16 cellular contexts compared by ENCODE assay signal in the genomic region with DNA sequence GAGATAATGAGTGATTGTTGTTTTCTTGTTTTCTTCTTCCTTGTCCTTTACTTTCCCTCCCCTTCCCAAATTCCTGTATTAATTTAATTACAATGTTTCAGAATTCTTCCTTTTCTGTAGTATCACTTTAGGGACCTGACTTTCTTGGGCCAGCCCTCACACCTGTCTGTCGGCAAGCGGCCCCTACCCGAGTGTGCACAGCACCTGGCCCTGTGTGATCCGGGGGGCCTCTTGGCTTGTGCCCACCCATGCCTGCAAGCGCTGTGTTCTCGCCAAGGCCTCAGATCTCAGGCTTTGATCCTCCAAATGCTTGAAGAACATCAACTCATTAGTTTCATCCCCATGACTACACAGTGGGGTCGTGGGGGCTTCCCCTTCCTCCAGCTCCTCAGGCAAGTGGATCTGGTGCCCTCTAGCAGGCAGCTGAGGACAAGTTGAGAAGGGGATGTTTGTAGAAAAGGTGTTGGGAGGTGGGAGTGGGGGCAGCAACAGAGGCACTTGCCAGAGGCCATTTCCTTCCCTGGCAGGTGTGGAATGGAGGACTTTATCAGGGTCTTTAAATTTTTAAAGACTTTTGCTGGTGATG. TPM values are rescaled to one million over a fixed set of nuclear protein-coding genes. Genes with fewer than 3 reads are reported as not detected.
"Had no signal": no experiment of that assay in that cellular context is flagged by ENCODE, and none has a peak within 500 bp of the region (broad histone marks: within the 10 kb centered on the region; RNA-seq: fewer than 3 reads in every experiment).

No MANE protein-coding gene starts in this region.

- DNase-seq: activated CD4-positive, alpha-beta T cell treated with anti-CD3 and anti-CD28 coated beads, Interleukin-2, amount 10 ng/mL, durations not matched to agents 24 days and 14 days; activated effector memory CD4-positive, alpha-beta T cell treated with Interleukin-2 at 50 U/mL for 16 hours; activated T-cell treated with anti-CD3 and anti-CD28 coated beads for 4 hours; anterior cingulate cortex; dermis blood vessel endothelial cell; glutamatergic neuron; mammary epithelial cell; psoas muscle; spleen; testis had no signal

- H3K4me1 Mint-ChIP-seq: activated CD4-positive, alpha-beta T cell treated with anti-CD3 and anti-CD28 coated beads, Interleukin-2, amount 10 ng/mL, durations not matched to agents 24 days and 14 days; activated naive CD4-positive, alpha-beta T cell treated with anti-CD3 and anti-CD28 coated beads, Interleukin-2, amount 50 U/mL, for 24 hours had no signal

- H3K27me3 Mint-ChIP-seq: activated CD4-positive, alpha-beta T cell treated with anti-CD3 and anti-CD28 coated beads, Interleukin-2, amount 10 ng/mL, durations not matched to agents 24 days and 14 days; activated naive CD4-positive, alpha-beta T cell treated with anti-CD3 and anti-CD28 coated beads, Interleukin-2, amount 50 U/mL, for 24 hours had no signal

- H3K27ac Mint-ChIP-seq: activated CD4-positive, alpha-beta T cell treated with anti-CD3 and anti-CD28 coated beads, Interleukin-2, amount 10 ng/mL, durations not matched to agents 24 days and 14 days; activated naive CD4-positive, alpha-beta T cell treated with anti-CD3 and anti-CD28 coated beads, Interleukin-2, amount 50 U/mL, for 24 hours; nephron; stimulated activated naive CD8-positive, alpha-beta T cell treated with anti-CD3 and anti-CD28 coated beads, Interleukin-15, Interleukin-2, amounts not matched to agents 100 ng/mL and 50 ng/mL, for 24 hours had no signal

- H3K27ac ChIP-seq: psoas muscle, spleen, testis had no signal

- H3K9me3 ChIP-seq: psoas muscle, spleen, testis had no signal

- H3K27me3 ChIP-seq: testis had no signal

- ATAC-seq: left lobe of liver, psoas muscle, sciatic nerve had no signal

- H3K4me3 Mint-ChIP-seq: activated CD4-positive, alpha-beta T cell treated with anti-CD3 and anti-CD28 coated beads, Interleukin-2, amount 10 ng/mL, durations not matched to agents 24 days and 14 days; activated naive CD4-positive, alpha-beta T cell treated with anti-CD3 and anti-CD28 coated beads, Interleukin-2, amount 50 U/mL, for 24 hours; nephron; stimulated activated naive CD8-positive, alpha-beta T cell treated with anti-CD3 and anti-CD28 coated beads, Interleukin-15, Interleukin-2, amounts not matched to agents 100 ng/mL and 50 ng/mL, for 24 hours had no signal

- H3K36me3 Mint-ChIP-seq: activated naive CD4-positive, alpha-beta T cell treated with anti-CD3 and anti-CD28 coated beads, Interleukin-2, amount 50 U/mL, for 24 hours had no signal

- H3K36me3 ChIP-seq: spleen had no signal

- H3K9me3 Mint-ChIP-seq: activated CD4-positive, alpha-beta T cell treated with anti-CD3 and anti-CD28 coated beads, Interleukin-2, amount 10 ng/mL, durations not matched to agents 24 days and 14 days; activated naive CD4-positive, alpha-beta T cell treated with anti-CD3 and anti-CD28 coated beads, Interleukin-2, amount 50 U/mL, for 24 hours; nephron; stimulated activated naive CD8-positive, alpha-beta T cell treated with anti-CD3 and anti-CD28 coated beads, Interleukin-15, Interleukin-2, amounts not matched to agents 100 ng/mL and 50 ng/mL, for 24 hours had no signal

- H3K4me3 ChIP-seq: psoas muscle, spleen, testis had no signal

- H3K4me1 ChIP-seq: psoas muscle, spleen, testis had no signal

RNA-seq across cellular contexts. Expression of gene CDH3, which starts 15.7 kb away (rescaled TPM):
- total RNA-seq: activated CD8-positive, alpha-beta memory T cell treated with anti-CD3 and anti-CD28 coated beads for 36 hours; psoas muscle had no signal
